8 cellular contexts compared by ENCODE assay signal in the genomic region with DNA sequence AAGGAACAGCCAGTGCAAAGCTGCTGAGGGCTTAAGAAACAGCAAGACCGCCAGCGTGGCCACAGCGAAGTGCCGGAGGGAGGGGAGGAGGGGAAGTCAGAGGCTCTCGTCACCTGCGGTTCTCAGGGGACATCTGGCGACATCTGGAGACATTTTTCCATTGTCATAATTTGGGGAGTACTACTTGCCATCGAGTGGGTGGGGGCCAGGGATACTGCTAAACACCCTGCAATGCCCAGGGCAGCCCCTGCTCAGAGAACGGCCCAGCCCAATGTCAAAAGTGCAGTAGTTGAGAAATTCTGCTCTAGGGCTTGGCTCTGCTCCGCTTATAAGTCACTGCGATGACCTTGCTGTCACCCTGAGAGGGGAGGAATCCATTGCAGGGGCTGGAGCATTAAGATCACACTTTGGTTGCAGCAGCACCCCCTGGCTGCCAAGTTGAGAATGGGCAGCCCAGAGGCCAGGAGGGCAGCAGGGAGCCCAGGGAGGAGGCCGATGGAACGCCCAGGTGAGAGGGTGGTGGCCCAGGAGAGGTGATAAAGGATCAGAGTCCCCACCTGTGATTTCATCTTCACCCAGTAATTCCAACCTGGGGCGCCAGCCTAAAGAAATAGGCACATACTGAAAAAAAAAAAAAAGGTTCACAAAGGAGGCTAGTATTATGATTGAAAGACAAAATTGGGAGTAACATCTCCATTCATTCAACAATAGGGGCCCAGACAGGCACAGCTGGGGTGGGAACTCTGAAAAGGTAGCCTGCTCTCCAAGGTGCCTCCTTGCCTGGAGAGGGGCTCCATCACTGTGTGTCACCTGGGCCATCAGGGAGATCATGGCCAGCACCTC.
A peak's percentile ranks its signal among the peaks of the same experiment; 100 is the strongest.
DNase-seq lines count a peak whose midpoint lies in the region; ATAC-seq and TF ChIP-seq lines count a peak whose summit lies in the region.

No MANE protein-coding gene starts in this region.

- intact Hi-C loops in Calu3 (cut with micrococcal nuclease; ENCODE audit: unreplicated experiment), result no loop called here

- in situ Hi-C loops in SK-MEL-5 (cut with HindIII; ENCODE audit: low pct_unique_long_range_greater_than_20kb, low sequenced_read_pairs), result no loop called here

- TF ChIP-seq CTCF in Calu3 (IDR thresholded peaks at IDR 0.05; ENCODE audit: unreplicated experiment) (peak; percentile 81), foreskin fibroblast (IDR thresholded peaks at IDR 0.05; ENCODE audit: low read depth, low read length) (peak; percentile 73)

- ATAC-seq in GM21423 (IDR thresholded peaks at IDR 0.05; ENCODE audit: unreplicated experiment) (no peak), HG03039 (IDR thresholded peaks at IDR 0.05; ENCODE audit: unreplicated experiment) (no peak)

- no peak overlapping the region for H3K4me3 ChIP-seq in foreskin fibroblast (ENCODE audit: low read depth in 1 of 2, low read length in 2 of 2)

- BruUV-seq in Calu3 (replicated peaks; lab: Mats Ljungman, UMichigan), result no TSS peak

- H3K9me3 Mint-ChIP-seq in Calu3 (ENCODE audit: low read depth, unreplicated experiment), result peaks cover 2% of the 10 kb centered on the region

- DNase-seq in Calu3 (peak; percentile 62), H4 (ENCODE audit: low spot score) (peak; percentile 90), SK-MEL-5 (ENCODE audit: low read depth, low spot score) (peak; percentile 78), foreskin fibroblast (peak; percentile 63 to 71), NCI-H1105 treated with DMSO at 0.1 percent for 48 hours (lab: John Stamatoyannopoulos, UW) (no peak)
- peak; percentile 4 to 9 (median 5) for DNase-seq in stimulated activated CD4-positive, alpha-beta T cell treated with anti-CD3 and anti-CD28 coated beads, Interleukin-12 subunit alpha, Interleukin-12 subunit beta, amount 100 ng/mL, for 48 hours (ENCODE audit: low read depth in 2 of 3, low spot score in 1 of 3)

- peaks cover 10% of the 10 kb centered on the region for H3K4me1 Mint-ChIP-seq in Calu3 (ENCODE audit: low read depth, unreplicated experiment)

- H3K27ac Mint-ChIP-seq in Calu3 (ENCODE audit: unreplicated experiment), result no peak overlapping the region

- CTCF ChIA-PET in Calu3 (lab: Charles Lee), result no interaction called here

- H3K36me3 Mint-ChIP-seq in Calu3 (ENCODE audit: insufficient read depth, unreplicated experiment), result no peaks in the 10 kb centered on the region

- peaks cover 46% of the 10 kb centered on the region for H3K27me3 Mint-ChIP-seq in Calu3 (ENCODE audit: unreplicated experiment)

- no peak overlapping the region for H3K4me3 Mint-ChIP-seq in Calu3 (ENCODE audit: low read depth, unreplicated experiment)
